In genomic region chr12:9669534-9669933, GRCh38 we compare ENCODE assay signal across 8 cellular contexts. TPM values are rescaled to one million over a fixed set of nuclear protein-coding genes. Genes with fewer than 3 reads are reported as not detected.
DNase-seq lines count a peak whose midpoint lies in the region; ATAC-seq and TF ChIP-seq lines count a peak whose summit lies in the region.

A gene with protein sequence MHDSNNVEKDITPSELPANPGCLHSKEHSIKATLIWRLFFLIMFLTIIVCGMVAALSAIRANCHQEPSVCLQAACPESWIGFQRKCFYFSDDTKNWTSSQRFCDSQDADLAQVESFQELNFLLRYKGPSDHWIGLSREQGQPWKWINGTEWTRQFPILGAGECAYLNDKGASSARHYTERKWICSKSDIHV (plus strand): TSS chr12:9669713. CDS start chr12:9669735, 22 bp downstream.

- peak within 1 kb of the TSS; percentile 16 to 32 for H3K9ac ChIP-seq in duodenal mucosa (ENCODE audit: low read depth in 1 of 2, low read length in 2 of 2)

- peak; percentile 27 for DNase-seq in Jurkat, Clone E6-1 (ENCODE audit: low read depth, low spot score)
- DNase-seq in osteoblast (ENCODE audit: insufficient read length, low spot score, missing footprints) (no peak), HAP-1 (ENCODE audit: low spot score in 2 of 2) (no peak), cardiac septum (ENCODE audit: low spot score) (no peak), AG08396 (ENCODE audit: low spot score) (no peak)

- peak; percentile 48 for ATAC-seq in GM21360 (IDR thresholded peaks at IDR 0.05; ENCODE audit: unreplicated experiment)

- in situ Hi-C loops in HAP-1 (cut with MboI; ENCODE audit: low sequenced_read_pairs) = no loop called here

- peak within 1 kb of the TSS; percentile 83 for H3K4me3 ChIP-seq in DOHH2 (ENCODE audit: low read length)
- no peak within 1 kb of the TSS for H3K4me3 ChIP-seq in Jurkat, Clone E6-1 (ENCODE audit: low read length)
- peak within 1 kb of the TSS in 1 of 2 donors; percentile 48 for H3K4me3 ChIP-seq in duodenal mucosa (ENCODE audit: low read depth in 1 of 2, low read length in 2 of 2)
- H3K4me3 ChIP-seq in osteoblast (ENCODE audit: insufficient read depth, low read length) = no peak within 1 kb of the TSS
- H3K4me3 ChIP-seq in HAP-1 = no peak within 1 kb of the TSS

- H4K20me1 ChIP-seq in DOHH2 (ENCODE audit: control insufficient read depth, insufficient read depth, low read depth, low read length) = peaks cover 9% of the 10 kb centered on the region; the same call in 1 of the 2 replicates
- no peaks in the 10 kb centered on the region for H4K20me1 ChIP-seq in osteoblast (ENCODE audit: insufficient read depth, low read length)

- peaks cover 32% of the 10 kb centered on the region for H3F3A ChIP-seq in DOHH2 (ENCODE audit: control insufficient read depth, insufficient read depth)

- H2AFZ ChIP-seq in osteoblast (ENCODE audit: low read length) = no peak within 1 kb of the TSS

- TF ChIP-seq CTCF in DOHH2 (IDR thresholded peaks at IDR 0.05; ENCODE audit: low read depth, low read length, poor library complexity, severe bottlenecking) (no peak), osteoblast (IDR thresholded peaks at IDR 0.05; ENCODE audit: extremely low read depth, low read depth, low read length) (no peak)

- H3K4me1 ChIP-seq in DOHH2 (ENCODE audit: control insufficient read depth, low read length) (peaks cover 70% of the 10 kb centered on the region), duodenal mucosa (ENCODE audit: control insufficient read depth in 1 of 2, insufficient read depth in 2 of 2, low read length in 2 of 2) (peaks cover 0 to 11% of the 10 kb centered on the region in 2 donors), osteoblast (ENCODE audit: insufficient read depth, low read length) (peaks cover 28% of the 10 kb centered on the region), HAP-1 (no peaks in the 10 kb centered on the region)

- H3K27me3 ChIP-seq in DOHH2 (ENCODE audit: control insufficient read depth, low read length) (no peaks in the 10 kb centered on the region), duodenal mucosa (ENCODE audit: control insufficient read depth in 1 of 2, insufficient read depth in 2 of 2, low read length in 2 of 2) (no peaks in the 10 kb centered on the region), osteoblast (ENCODE audit: insufficient read depth, low read length) (no peaks in the 10 kb centered on the region), HAP-1 (ENCODE audit: low read depth) (no peaks in the 10 kb centered on the region)

- H3K9me3 ChIP-seq in DOHH2 (ENCODE audit: control insufficient read depth, insufficient read depth, low read length) = peaks cover 8% of the 10 kb centered on the region; the same call in 1 of the 2 replicates
- H3K9me3 ChIP-seq in duodenal mucosa (ENCODE audit: control insufficient read depth in 1 of 2, low read length in 2 of 2) = no peaks in the 10 kb centered on the region
- H3K9me3 ChIP-seq in osteoblast (ENCODE audit: low read depth, low read length) = no peaks in the 10 kb centered on the region
- H3K9me3 ChIP-seq in HAP-1 = no peaks in the 10 kb centered on the region

- H3K36me3 ChIP-seq in DOHH2 (ENCODE audit: control insufficient read depth, low read length) (peaks cover 68% of the 10 kb centered on the region), duodenal mucosa (ENCODE audit: control insufficient read depth in 1 of 2, insufficient read depth in 2 of 2, low read length in 2 of 2) (no peaks in the 10 kb centered on the region), osteoblast (ENCODE audit: insufficient read depth, low read length) (no peaks in the 10 kb centered on the region), HAP-1 (replicated peaks) (no peaks in the 10 kb centered on the region)

- no peaks in the 10 kb centered on the region for H3K9me2 ChIP-seq in DOHH2 (replicated peaks; ENCODE audit: control insufficient read depth, low read length)

- H3K79me2 ChIP-seq in DOHH2 (ENCODE audit: control insufficient read depth, low read length) (peaks cover 74% of the 10 kb centered on the region), osteoblast (ENCODE audit: insufficient read depth, low read length) (no peaks in the 10 kb centered on the region)

- peak within 1 kb of the TSS; percentile 96 for H3K27ac ChIP-seq in DOHH2 (ENCODE audit: low read depth, low read length)
- H3K27ac ChIP-seq in duodenal mucosa (ENCODE audit: low read depth, low read length) = no peak within 1 kb of the TSS
- no peak within 1 kb of the TSS for H3K27ac ChIP-seq in osteoblast (ENCODE audit: low read depth, low read length)

- H3K4me2 ChIP-seq in DOHH2 (ENCODE audit: low read length) = peak within 1 kb of the TSS; percentile 72
- H3K4me2 ChIP-seq in osteoblast (ENCODE audit: insufficient read depth, low read length) = no peak within 1 kb of the TSS

- intact Hi-C loops in cardiac septum (cut with DNase I) = no loop called here

RNA-seq across cellular contexts. Expression of the gene that starts here (rescaled TPM):
- 9.1 TPM for polyA plus RNA-seq in Jurkat, Clone E6-1 (2012; ENCODE audit: insufficient read depth, insufficient read length)
- total RNA-seq in osteoblast = 9.4 TPM in 2 replicates
- 4.7 TPM for total RNA-seq in cardiac septum
